Comparison of ENCODE assay signal across 8 cellular contexts in the genomic region with DNA sequence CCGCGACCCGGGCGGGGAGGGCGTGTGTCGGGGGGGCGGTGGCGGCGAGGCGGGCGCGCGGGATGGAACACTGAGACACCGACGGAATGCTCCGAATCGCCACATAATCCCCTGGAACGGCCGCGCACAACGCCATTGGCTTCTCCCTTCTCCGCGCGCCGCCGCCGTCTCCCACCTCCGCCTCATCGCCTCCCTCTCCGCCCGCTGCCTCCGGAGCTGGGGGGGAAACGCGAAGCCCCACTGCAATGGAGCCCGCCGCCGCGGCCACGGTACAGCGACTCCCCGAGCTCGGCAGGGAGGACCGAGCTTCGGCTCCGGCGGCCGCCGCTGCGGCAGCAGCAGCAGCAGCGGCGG. TPM values are rescaled to one million over a fixed set of nuclear protein-coding genes. Genes with fewer than 3 reads are reported as not detected.
DNase-seq lines count a peak whose midpoint lies in the region; ATAC-seq, FAIRE-seq and TF ChIP-seq lines count a peak whose summit lies in the region.

A gene (plus strand): TSS at position 103 of the 354 bp plus-strand sequence. CDS start 143 bp downstream, at position 246.

- H3K27ac ChIP-seq in Karpas-422 (ENCODE audit: low read length): no peak within 1 kb of the TSS
- peak within 1 kb of the TSS; percentile 78 for H3K27ac ChIP-seq in naive thymus-derived CD4-positive, alpha-beta T cell (ENCODE audit: low read depth, low read length)

- peak within 1 kb of the TSS; percentile 92 for H3K4me2 ChIP-seq in Karpas-422 (ENCODE audit: low read depth, low read length, poor library complexity, severe bottlenecking)

- H3K79me2 ChIP-seq in Karpas-422 (ENCODE audit: low read length): no peaks in the 10 kb centered on the region

- H3K9ac ChIP-seq in ES-I3 (ENCODE audit: low read depth, low read length) (peak within 1 kb of the TSS; percentile 74), Karpas-422 (ENCODE audit: low read length) (peak within 1 kb of the TSS; percentile 70)

- peaks cover 0 to 22% (median 0%) of the 10 kb centered on the region in 5 donors for H3K27me3 Mint-ChIP-seq in naive thymus-derived CD4-positive, alpha-beta T cell

- no peaks in the 10 kb centered on the region for H3K36me3 Mint-ChIP-seq in naive thymus-derived CD4-positive, alpha-beta T cell

- DNase-seq in Karpas-422: peak; percentile 61
- DNase-seq in cortex of kidney (lab: John Stamatoyannopoulos, UW): peak; percentile 92
- no peak for DNase-seq in naive thymus-derived CD4-positive, alpha-beta T cell
- DNase-seq in NOMO-1 treated with DMSO at 0.1 percent for 48 hours (lab: John Stamatoyannopoulos, UW; ENCODE audit: unreplicated experiment): no peak
- DNase-seq in NCI-H524 (lab: John Stamatoyannopoulos, UW): no peak
- no peak for DNase-seq in D721Med (ENCODE audit: insufficient read length, low spot score)

- H3K9me3 ChIP-seq in ES-I3 (ENCODE audit: control insufficient read depth, insufficient read depth, low read length) (no peaks in the 10 kb centered on the region), Karpas-422 (ENCODE audit: low read length) (no peaks in the 10 kb centered on the region)
- no peaks in the 10 kb centered on the region for H3K9me3 ChIP-seq in naive thymus-derived CD4-positive, alpha-beta T cell (ENCODE audit: control insufficient read depth in 2 of 3, low read length in 3 of 3)

- H3K4me1 ChIP-seq in ES-I3 (ENCODE audit: insufficient read depth, low read length) (0 out of 2 replicates have a peak, but pooled peaks cover 5% of the 10 kb centered on the region), Karpas-422 (ENCODE audit: low read length) (peaks cover 32% of the 10 kb centered on the region)
- H3K4me1 ChIP-seq in naive thymus-derived CD4-positive, alpha-beta T cell (ENCODE audit: control insufficient read depth in 2 of 2, insufficient read depth in 2 of 2, low read length in 2 of 2): peaks cover 0 to 12% of the 10 kb centered on the region in 2 donors

- 0 out of 2 replicates have a peak, but pooled peaks cover 3% of the 10 kb centered on the region for H3K27me3 ChIP-seq in Karpas-422 (ENCODE audit: low read length)
- H3K27me3 ChIP-seq in naive thymus-derived CD4-positive, alpha-beta T cell (ENCODE audit: control insufficient read depth in 2 of 2, insufficient read depth in 2 of 2, low read length in 2 of 2): no peaks in the 10 kb centered on the region

- peak within 1 kb of the TSS; percentile 84 to 99 (median 95) for H3K27ac Mint-ChIP-seq in naive thymus-derived CD4-positive, alpha-beta T cell

- no peak for TF ChIP-seq CTCF in D721Med (IDR thresholded peaks at IDR 0.05; ENCODE audit: insufficient read depth, missing control alignments)

- H2AFZ ChIP-seq in Karpas-422 (ENCODE audit: low read length): peak within 1 kb of the TSS; percentile 86

- FAIRE-seq in D721Med (lab: Jason Lieb, UNC): no peak

- H3K36me3 ChIP-seq in ES-I3 (ENCODE audit: insufficient read depth, low read length) (no peaks in the 10 kb centered on the region), Karpas-422 (ENCODE audit: insufficient read depth, low read length) (no peaks in the 10 kb centered on the region)
- H3K36me3 ChIP-seq in naive thymus-derived CD4-positive, alpha-beta T cell (ENCODE audit: control insufficient read depth in 2 of 3, insufficient read depth in 3 of 3, low read length in 3 of 3): no peaks in the 10 kb centered on the region

- ATAC-seq in GM21526 (IDR thresholded peaks at IDR 0.05; ENCODE audit: low FRiP score, unreplicated experiment): peak; percentile 26
- ATAC-seq in naive thymus-derived CD4-positive, alpha-beta T cell: peak; percentile 33

- H3K9me2 ChIP-seq in Karpas-422 (replicated peaks; ENCODE audit: insufficient read depth, low read length): no peaks in the 10 kb centered on the region

- peaks cover 11 to 36% (median 30%) of the 10 kb centered on the region in 7 donors for H3K4me1 Mint-ChIP-seq in naive thymus-derived CD4-positive, alpha-beta T cell

- no peaks in the 10 kb centered on the region for H3K9me3 Mint-ChIP-seq in naive thymus-derived CD4-positive, alpha-beta T cell

- CTCF ChIA-PET in naive thymus-derived CD4-positive, alpha-beta T cell (lab: Charles Lee): interaction anchor here (0.6 to 2.1 kb wide), 5 partner anchors 88 to 490 kb away, joined by 3 to 17 read pairs (median 5); no protein-coding TSS in a partner anchor

- POLR2A ChIA-PET in naive thymus-derived CD4-positive, alpha-beta T cell (lab: Charles Lee): interaction anchor here (0.7 to 2.1 kb wide), 6 partner anchors 10 to 707 kb away, joined by 3 to 8 read pairs (median 4); a partner anchor contains a TSS

- peak within 1 kb of the TSS; percentile 75 for H3K4me3 ChIP-seq in Karpas-422 (ENCODE audit: low read length)
- peak within 1 kb of the TSS; percentile 84 for H3K4me3 ChIP-seq in naive thymus-derived CD4-positive, alpha-beta T cell (ENCODE audit: low read length)

- intact Hi-C loops in naive thymus-derived CD4-positive, alpha-beta T cell (cut with micrococcal nuclease): loop anchor here (1.0 to 10.0 kb wide), 27 partner anchors 67 to 1259 kb away; a partner anchor contains a TSS

- H4K20me1 ChIP-seq in Karpas-422 (ENCODE audit: insufficient read depth, low read depth, low read length): peaks cover 3% of the 10 kb centered on the region; the same call in 1 of the 2 replicates

- H3K4me3 Mint-ChIP-seq in naive thymus-derived CD4-positive, alpha-beta T cell: peak within 1 kb of the TSS; percentile 80 to 96 (median 90)

RNA-seq across cellular contexts. Expression of the gene that starts here (rescaled TPM):
- total RNA-seq in Karpas-422 (2014; rRNA removed; shearing (Covaris generic); ENCODE audit: low replicate concordance): 5.1 and 6.3 TPM in 2 replicates
- 1 to 10 TPM; 5.5 to 9.7 (median 8.1) TPM for total RNA-seq in naive thymus-derived CD4-positive, alpha-beta T cell
- under 1 TPM; 0.07 to 0.28 TPM for polyA plus RNA-seq in naive thymus-derived CD4-positive, alpha-beta T cell

Comparison
In these comparisons a context has a peak if more than half of its experiments do, and no peak if none do; other contexts are left out.
1. DNase-seq: peak in Karpas-422 (single experiment) and cortex of kidney (single experiment); none in naive thymus-derived CD4-positive, alpha-beta T cell (0 of 9), NOMO-1 treated with DMSO at 0.1 percent for 48 hours (single experiment), NCI-H524 (0 of 2) and D721Med (single experiment).